1 cellular context compared by ENCODE assay signal in the genomic region with DNA sequence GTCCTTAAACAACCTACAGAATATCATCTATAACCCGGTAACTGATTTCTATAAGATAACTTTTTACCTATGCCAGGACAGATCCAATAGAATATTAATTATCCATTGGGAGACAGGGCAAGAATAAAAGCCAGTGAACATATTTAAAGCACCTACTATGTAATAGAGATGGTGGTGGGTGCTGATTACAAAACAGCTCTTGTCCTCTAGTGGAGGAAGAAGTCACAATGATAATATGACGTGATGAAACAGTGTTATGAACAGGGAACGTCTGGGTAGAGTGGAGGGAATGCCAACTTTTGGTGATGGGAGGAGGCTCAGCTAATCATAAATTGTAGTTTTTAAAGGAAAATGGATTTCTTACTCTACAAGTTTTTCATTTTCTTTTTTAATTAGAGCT.
TF ChIP-seq lines count a peak whose summit lies in the region.

No MANE protein-coding gene starts in this region.

TF ChIP-seq in K562, 482 proteins besides CTCF, POLR2A, EP300 and RAD21:
- no peak for TF ChIP-seq RAD51 (IDR thresholded peaks at IDR 0.05; ENCODE audit: borderline replicate concordance, low read depth)
- TF ChIP-seq, protein P1, sequence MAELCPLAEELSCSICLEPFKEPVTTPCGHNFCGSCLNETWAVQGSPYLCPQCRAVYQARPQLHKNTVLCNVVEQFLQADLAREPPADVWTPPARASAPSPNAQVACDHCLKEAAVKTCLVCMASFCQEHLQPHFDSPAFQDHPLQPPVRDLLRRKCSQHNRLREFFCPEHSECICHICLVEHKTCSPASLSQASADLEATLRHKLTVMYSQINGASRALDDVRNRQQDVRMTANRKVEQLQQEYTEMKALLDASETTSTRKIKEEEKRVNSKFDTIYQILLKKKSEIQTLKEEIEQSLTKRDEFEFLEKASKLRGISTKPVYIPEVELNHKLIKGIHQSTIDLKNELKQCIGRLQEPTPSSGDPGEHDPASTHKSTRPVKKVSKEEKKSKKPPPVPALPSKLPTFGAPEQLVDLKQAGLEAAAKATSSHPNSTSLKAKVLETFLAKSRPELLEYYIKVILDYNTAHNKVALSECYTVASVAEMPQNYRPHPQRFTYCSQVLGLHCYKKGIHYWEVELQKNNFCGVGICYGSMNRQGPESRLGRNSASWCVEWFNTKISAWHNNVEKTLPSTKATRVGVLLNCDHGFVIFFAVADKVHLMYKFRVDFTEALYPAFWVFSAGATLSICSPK (IDR thresholded peaks at IDR 0.05; ENCODE audit: borderline replicate concordance) = no peak
- no peak for TF ChIP-seq KLF1 (tag; IDR thresholded peaks at IDR 0.05)
- peak; percentile 49; the same call in 1 of the 2 replicates for TF ChIP-seq ZKSCAN1 (IDR thresholded peaks at IDR 0.05; ENCODE audit: low read depth, low read length)
- TF ChIP-seq PHF20 (IDR thresholded peaks at IDR 0.05; ENCODE audit: partially characterized antibody) = no peak
- no peak for TF ChIP-seq SMC3 (conservative IDR thresholded peaks at IDR 0.05; ENCODE audit: insufficient read depth, low read depth, low read length)
- no peak for TF ChIP-seq NCOA2 (IDR thresholded peaks at IDR 0.05; ENCODE audit: partially characterized antibody in 2 of 2)
